In the genomic region with DNA sequence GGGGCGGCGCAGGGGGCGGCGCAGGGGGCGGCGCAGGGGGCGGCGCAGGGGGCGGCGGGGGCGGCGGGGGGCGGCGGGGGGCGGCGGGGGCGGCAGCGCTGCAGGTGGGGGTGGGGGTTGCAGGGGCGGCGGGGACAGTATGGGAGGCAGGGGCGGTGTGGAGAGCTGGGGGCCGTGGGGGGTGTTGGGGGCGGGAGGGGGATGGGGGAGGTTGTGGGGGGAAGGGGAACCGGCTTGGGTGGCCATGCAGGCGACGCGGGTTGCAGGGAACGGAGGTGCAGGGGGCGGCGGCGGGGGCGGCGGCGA, we compare ENCODE assay signal across 10 cellular contexts. TPM values are rescaled to one million over a fixed set of nuclear protein-coding genes. Genes with fewer than 3 reads are reported as not detected.
DNase-seq lines count a peak whose midpoint lies in the region; ATAC-seq and TF ChIP-seq lines count a peak whose summit lies in the region.
"Had no signal": no experiment of that assay in that cellular context is flagged by ENCODE, and none has a peak within 500 bp of the region (broad histone marks: within the 10 kb centered on the region; RNA-seq: fewer than 3 reads in every experiment).

No MANE protein-coding gene starts in this region.

- H3K18ac ChIP-seq in mesenchymal stem cell (ENCODE audit: low read depth in 1 of 2, low read length in 2 of 2) = no peak overlapping the region

- H3K36me3 ChIP-seq in mesenchymal stem cell (ENCODE audit: control insufficient read depth in 1 of 2, insufficient read depth in 2 of 2, low read depth in 1 of 2, low read length in 2 of 2) (peaks cover 0 to 2% of the 10 kb centered on the region in 2 experiments), uterus (no peaks in the 10 kb centered on the region)

- H3K27ac ChIP-seq in mesenchymal stem cell (ENCODE audit: low read length, poor library complexity, severe bottlenecking) = no peak overlapping the region
- peak overlapping the region; percentile 72 to 91 for H3K27ac ChIP-seq in uterus

- peak overlapping the region; percentile 71 for H2BK15ac ChIP-seq in mesenchymal stem cell (ENCODE audit: low read depth, poor library complexity, severe bottlenecking)

- DNase-seq in natural killer cell (no peak), astrocyte of the cerebellum (ENCODE audit: low read depth) (no peak), mesenchymal stem cell (no peak), uterus (no peak), NCI-H1417 (lab: John Stamatoyannopoulos, UW) (no peak), GM03348 (ENCODE audit: low spot score) (no peak)
- DNase-seq in natural killer cell treated with Interleukin-12 subunit alpha and Interleukin-12 subunit beta and Interleukin-15 and Interleukin-18, amount 100 ng/mL, for 72 hours (ENCODE audit: low spot score) = no peak

- no peak for TF ChIP-seq POLR2A in uterus (IDR thresholded peaks at IDR 0.05)

- H3K4me3 Mint-ChIP-seq in natural killer cell = peak overlapping the region; percentile 62
- no peak overlapping the region for H3K4me3 Mint-ChIP-seq in natural killer cell treated with Interleukin-12 subunit alpha and Interleukin-12 subunit beta and Interleukin-15 and Interleukin-18, amount 100 ng/mL, for 72 hours

- peaks cover 0 to 34% of the 10 kb centered on the region in 2 experiments for H3K27me3 ChIP-seq in mesenchymal stem cell (ENCODE audit: control insufficient read depth in 1 of 2, insufficient read depth in 1 of 2, low read length in 2 of 2)
- no peaks in the 10 kb centered on the region for H3K27me3 ChIP-seq in uterus

- peak overlapping the region; percentile 45 for H3K4me3 ChIP-seq in astrocyte of the cerebellum (ENCODE audit: low read depth, low read length)
- H3K4me3 ChIP-seq in mesenchymal stem cell (ENCODE audit: insufficient read depth in 1 of 2, low read depth in 1 of 2, low read length in 2 of 2) = peak overlapping the region in 1 of 2 experiments; percentile 51
- peak overlapping the region; percentile 30 to 64 for H3K4me3 ChIP-seq in uterus

- H3K4me1 ChIP-seq in mesenchymal stem cell (ENCODE audit: control insufficient read depth, insufficient read depth, low read depth, low read length) (peaks cover 22% of the 10 kb centered on the region), uterus (no peaks in the 10 kb centered on the region)

- H3K4ac ChIP-seq in mesenchymal stem cell (ENCODE audit: low read depth in 1 of 2, low read length in 2 of 2) = no peak overlapping the region

- no peak overlapping the region for H3K4me2 ChIP-seq in mesenchymal stem cell (ENCODE audit: low read length, poor library complexity, severe bottlenecking)

- peak overlapping the region; percentile 45 for H2BK120ac ChIP-seq in mesenchymal stem cell (ENCODE audit: low read depth, low read length)

- H3K9me3 ChIP-seq in mesenchymal stem cell (ENCODE audit: control insufficient read depth, low read length) (no peaks in the 10 kb centered on the region), uterus (no peaks in the 10 kb centered on the region)

- H2BK5ac ChIP-seq in mesenchymal stem cell (ENCODE audit: low read depth, low read length, poor library complexity, severe bottlenecking) = no peak overlapping the region

- H3K14ac ChIP-seq in mesenchymal stem cell (ENCODE audit: low read length in 2 of 2) = no peak overlapping the region

- no peak for ATAC-seq in natural killer cell
- no peak for ATAC-seq in natural killer cell treated with Interleukin-12 subunit alpha and Interleukin-12 subunit beta and Interleukin-15 and Interleukin-18, amount 100 ng/mL, for 72 hours
- ATAC-seq in HG02870 (IDR thresholded peaks at IDR 0.05; ENCODE audit: unreplicated experiment) = no peak

- no peak overlapping the region for H2BK12ac ChIP-seq in mesenchymal stem cell (ENCODE audit: low read length in 2 of 2)

- no peak overlapping the region for H3K9ac ChIP-seq in mesenchymal stem cell (ENCODE audit: low read length)

- H3K27me3 Mint-ChIP-seq in natural killer cell (ENCODE audit: low read depth in 2 of 2) = peaks cover 3 to 7% of the 10 kb centered on the region in 2 donors
- H3K27me3 Mint-ChIP-seq in natural killer cell treated with Interleukin-12 subunit alpha and Interleukin-12 subunit beta and Interleukin-15 and Interleukin-18, amount 100 ng/mL, for 72 hours = peaks cover 0 to 2% of the 10 kb centered on the region in 2 donors
- H3K27me3 Mint-ChIP-seq: CD4-positive, CD25-positive, alpha-beta regulatory T cell had no signal

- 13% methylated on average over 9 of the region's 34 CpGs for WGBS in mesenchymal stem cell

- peak overlapping the region in 1 of 2 donors; percentile 89 for H3K27ac Mint-ChIP-seq in natural killer cell
- H3K27ac Mint-ChIP-seq in natural killer cell treated with Interleukin-12 subunit alpha and Interleukin-12 subunit beta and Interleukin-15 and Interleukin-18, amount 100 ng/mL, for 72 hours = no peak overlapping the region

- H4K91ac ChIP-seq in mesenchymal stem cell (ENCODE audit: low read length) = no peak overlapping the region

- in situ Hi-C loops in astrocyte of the cerebellum (cut with HindIII; ENCODE audit: low sequenced_read_pairs) = no loop called here

- H3K36me3 Mint-ChIP-seq in natural killer cell = no peaks in the 10 kb centered on the region
- no peaks in the 10 kb centered on the region for H3K36me3 Mint-ChIP-seq in natural killer cell treated with Interleukin-12 subunit alpha and Interleukin-12 subunit beta and Interleukin-15 and Interleukin-18, amount 100 ng/mL, for 72 hours
- H3K36me3 Mint-ChIP-seq: activated naive CD4-positive, alpha-beta T cell treated with anti-CD3 and anti-CD28 coated beads, Interleukin-2, amount 10 ng/mL, durations not matched to agents 7 days and 5 days; CD4-positive, CD25-positive, alpha-beta regulatory T cell had no signal

- no peaks in the 10 kb centered on the region for H3K9me3 Mint-ChIP-seq in natural killer cell
- H3K9me3 Mint-ChIP-seq in natural killer cell treated with Interleukin-12 subunit alpha and Interleukin-12 subunit beta and Interleukin-15 and Interleukin-18, amount 100 ng/mL, for 72 hours = no peaks in the 10 kb centered on the region
- H3K9me3 Mint-ChIP-seq: activated naive CD4-positive, alpha-beta T cell treated with anti-CD3 and anti-CD28 coated beads, Interleukin-2, amount 10 ng/mL, durations not matched to agents 7 days and 5 days; CD4-positive, CD25-positive, alpha-beta regulatory T cell had no signal

- no peak overlapping the region for H3K23ac ChIP-seq in mesenchymal stem cell (ENCODE audit: low read length in 2 of 2)

- no peaks in the 10 kb centered on the region for H3K79me1 ChIP-seq in mesenchymal stem cell (replicated peaks; ENCODE audit: low read length, poor library complexity, severe bottlenecking)

- TF ChIP-seq CTCF in natural killer cell (IDR thresholded peaks at IDR 0.05) = no peak
- no peak for TF ChIP-seq CTCF in astrocyte of the cerebellum (IDR thresholded peaks at IDR 0.05; ENCODE audit: low read depth, low read length, missing control alignments)
- TF ChIP-seq CTCF in uterus (IDR thresholded peaks at IDR 0.05) = no peak

- peaks cover 20 to 23% of the 10 kb centered on the region in 2 donors for H3K4me1 Mint-ChIP-seq in natural killer cell
- H3K4me1 Mint-ChIP-seq in natural killer cell treated with Interleukin-12 subunit alpha and Interleukin-12 subunit beta and Interleukin-15 and Interleukin-18, amount 100 ng/mL, for 72 hours (ENCODE audit: low read depth in 2 of 2) = peaks cover 21 to 25% of the 10 kb centered on the region in 2 donors

- H2AK5ac ChIP-seq in mesenchymal stem cell (ENCODE audit: low read length, severe bottlenecking) = no peak overlapping the region

- intact Hi-C loops in natural killer cell (cut with micrococcal nuclease) = loop anchor here (2.0 to 10.0 kb wide), 2 partner anchors 42 to 270 kb away; no protein-coding TSS in a partner anchor
- intact Hi-C loops in uterus (cut with DNase I; ENCODE audit: low total_unique reads) = no loop called here

- no peak overlapping the region for H2AFZ ChIP-seq in mesenchymal stem cell (ENCODE audit: low read depth, low read length)

- no peak overlapping the region for H4K8ac ChIP-seq in mesenchymal stem cell (ENCODE audit: low read length)

RNA-seq across cellular contexts. Expression of a gene that starts 13.0 kb away (rescaled TPM):
- total RNA-seq in natural killer cell (1 to 10 TPM; 2.5 to 9.0 (median 4.9) TPM), uterus (10 to 100 TPM in 2 of 4 donors, 1 to 10 TPM in 1, not detected in 1; 7.6 to 12.8 (median 10.3) TPM)
- total RNA-seq in natural killer cell treated with Interleukin-12 subunit alpha and Interleukin-12 subunit beta and Interleukin-15 and Interleukin-18, amount 100 ng/mL, for 72 hours = 100 to 1,000 TPM in 1 of 2 donors, 10 to 100 TPM in 1; 23.3 to 110 TPM
- polyA plus RNA-seq in mesenchymal stem cell (2013, experiment 1 of 2) = 7.5 TPM
- 6.8 TPM for polyA plus RNA-seq in mesenchymal stem cell (2013, experiment 2 of 2)
